Comparison of ENCODE assay signal across 19 cellular contexts in genomic region chr17:36939944-36940312, GRCh38. TPM values are rescaled to one million over a fixed set of nuclear protein-coding genes. Genes with fewer than 3 reads are reported as not detected.
DNase-seq lines count a peak whose midpoint lies in the region; ATAC-seq and TF ChIP-seq lines count a peak whose summit lies in the region.
"Had no signal": no experiment of that assay in that cellular context is flagged by ENCODE, and none has a peak within 500 bp of the region (broad histone marks: within the 10 kb centered on the region; RNA-seq: fewer than 3 reads in every experiment).

No MANE protein-coding gene starts in this region.

- peak overlapping the region; percentile 16 for H3K4me3 Mint-ChIP-seq in activated T-cell treated with anti-CD3 and anti-CD28 coated beads, Interleukin-2, amount 50 U/mL, for 4 hours
- H3K4me3 Mint-ChIP-seq in endodermal cell (peak overlapping the region; percentile 98), neural progenitor cell (no peak overlapping the region)

- no peak for DNase-seq in activated T-cell treated with anti-CD3 and anti-CD28 coated beads, Interleukin-2, amount 50 U/mL, for 4 hours
- no peak for DNase-seq in activated T-cell treated with anti-CD3 and anti-CD28 coated beads, Interleukin-2, amount 50 U/mL, for 1 hour
- DNase-seq in endodermal cell: no peak
- peak; percentile 44 for DNase-seq in neural progenitor cell (ENCODE audit: low spot score)
- DNase-seq in A172 (ENCODE audit: low spot score): no peak
- no peak for DNase-seq in ureter (ENCODE audit: low spot score)
- no peak for DNase-seq in GF-D8 (lab: John Stamatoyannopoulos, UW)
- DNase-seq: activated CD4-positive, alpha-beta T cell treated with anti-CD3 and anti-CD28 coated beads for 4 hours; activated effector memory CD4-positive, alpha-beta T cell treated with Interleukin-2 at 50 U/mL for 16 hours; IMR-90; SHP77; stimulated activated CD4-positive, alpha-beta T cell treated with anti-CD3 and anti-CD28 coated beads, Interleukin-12 subunit alpha, Interleukin-12 subunit beta, amount 100 ng/mL, for 4 hours; stomach; T-helper 9 cell had no signal

- H3K4me1 ChIP-seq in HUES64 (ENCODE audit: insufficient read depth, low read length) (peaks cover 33% of the 10 kb centered on the region), endodermal cell (ENCODE audit: control insufficient read depth, insufficient read depth, low read length) (peaks cover 22% of the 10 kb centered on the region), neural progenitor cell (peaks cover 36% of the 10 kb centered on the region)

- H3K79me2 ChIP-seq in neural progenitor cell (ENCODE audit: low read depth): no peaks in the 10 kb centered on the region
- H3K79me2 ChIP-seq: hepatocyte had no signal

- peaks cover 59% of the 10 kb centered on the region for H3F3A ChIP-seq in neural progenitor cell (ENCODE audit: low read depth)

- no peaks in the 10 kb centered on the region for H3K9me3 Mint-ChIP-seq in activated T-cell treated with anti-CD3 and anti-CD28 coated beads, Interleukin-2, amount 50 U/mL, for 4 hours
- H3K9me3 Mint-ChIP-seq in endodermal cell (no peaks in the 10 kb centered on the region), neural progenitor cell (peaks cover 3% of the 10 kb centered on the region)

- H3K4me3 ChIP-seq in HUES64 (ENCODE audit: low read length) (peak overlapping the region; percentile 56; the same call in 1 of the 2 replicates), endodermal cell (ENCODE audit: low read length) (peak overlapping the region; percentile 99), neural progenitor cell (no peak overlapping the region)
- H3K4me3 ChIP-seq: hepatocyte, stomach had no signal

- H3K9ac ChIP-seq in HUES64 (ENCODE audit: low read depth, low read length) (no peak overlapping the region), endodermal cell (ENCODE audit: extremely low read depth, low read length, poor library complexity, severe bottlenecking) (peak overlapping the region; percentile 71), neural progenitor cell (no peak overlapping the region)

- H3K36me3 ChIP-seq in HUES64 (ENCODE audit: insufficient read depth, low read length): no peaks in the 10 kb centered on the region
- peaks cover 44% of the 10 kb centered on the region for H3K36me3 ChIP-seq in endodermal cell (ENCODE audit: control insufficient read depth, insufficient read depth, low read length)
- no peaks in the 10 kb centered on the region for H3K36me3 ChIP-seq in neural progenitor cell
- H3K36me3 ChIP-seq: stomach had no signal

- H3K9me3 ChIP-seq in HUES64 (ENCODE audit: insufficient read depth, low read depth, low read length): no peaks in the 10 kb centered on the region
- no peaks in the 10 kb centered on the region for H3K9me3 ChIP-seq in endodermal cell (ENCODE audit: control insufficient read depth, low read length)
- H3K9me3 ChIP-seq in neural progenitor cell (ENCODE audit: low read depth): no peaks in the 10 kb centered on the region

- H3K27me3 Mint-ChIP-seq in activated T-cell treated with anti-CD3 and anti-CD28 coated beads, Interleukin-2, amount 50 U/mL, for 4 hours (ENCODE audit: low read depth): peaks cover 83% of the 10 kb centered on the region
- H3K27me3 Mint-ChIP-seq in endodermal cell (ENCODE audit: insufficient read depth) (peaks cover 79% of the 10 kb centered on the region), neural progenitor cell (ENCODE audit: insufficient read depth, low read depth) (peaks cover 83% of the 10 kb centered on the region)

- under 1% methylated on average over 12 of the region's 15 CpGs for WGBS in HUES64
- WGBS in endodermal cell (ENCODE audit: insufficient coverage in 1 of 2, insufficient read length in 1 of 2), 2 experiments: 2 to 3% methylated on average over 8 to 12 of the region's 15 CpGs

- H3K27me3 ChIP-seq in HUES64 (ENCODE audit: insufficient read depth, low read length) (peaks cover 100% of the 10 kb centered on the region), endodermal cell (ENCODE audit: control insufficient read depth, insufficient read depth, low read length, poor library complexity, severe bottlenecking) (peaks cover 84% of the 10 kb centered on the region), neural progenitor cell (peaks cover 100% of the 10 kb centered on the region)

- no peak overlapping the region for H2AFZ ChIP-seq in neural progenitor cell (replicated peaks)

- no peaks in the 10 kb centered on the region for H3K36me3 Mint-ChIP-seq in activated T-cell treated with anti-CD3 and anti-CD28 coated beads, Interleukin-2, amount 50 U/mL, for 4 hours (ENCODE audit: insufficient read depth)
- H3K36me3 Mint-ChIP-seq in endodermal cell (ENCODE audit: low read depth) (peaks cover 49% of the 10 kb centered on the region), neural progenitor cell (no peaks in the 10 kb centered on the region)

- no peak overlapping the region for H3K4me2 ChIP-seq in neural progenitor cell
- H3K4me2 ChIP-seq: hepatocyte had no signal

- no peak for ATAC-seq in activated T-cell treated with anti-CD3 and anti-CD28 coated beads, Interleukin-2, amount 50 U/mL, for 4 hours
- ATAC-seq: left lobe of liver had no signal

- H4K20me1 ChIP-seq in neural progenitor cell (ENCODE audit: low read depth): peaks cover 98% of the 10 kb centered on the region

- peak overlapping the region; percentile 90 for H3K27ac Mint-ChIP-seq in endodermal cell
- H3K27ac Mint-ChIP-seq in neural progenitor cell: no peak overlapping the region

- TF ChIP-seq CTCF in endodermal cell (conservative IDR thresholded peaks at IDR 0.05) (no peak), neural progenitor cell (IDR thresholded peaks at IDR 0.05) (no peak)

- peaks cover 47% of the 10 kb centered on the region for H3K4me1 Mint-ChIP-seq in activated T-cell treated with anti-CD3 and anti-CD28 coated beads, Interleukin-2, amount 50 U/mL, for 4 hours (ENCODE audit: low read depth)
- H3K4me1 Mint-ChIP-seq in endodermal cell (peaks cover 27% of the 10 kb centered on the region), neural progenitor cell (peaks cover 36% of the 10 kb centered on the region)

- H3K27ac ChIP-seq in HUES64 (ENCODE audit: low read depth, low read length): no peak overlapping the region
- H3K27ac ChIP-seq in endodermal cell (ENCODE audit: low read depth, low read length): no peak overlapping the region
- no peak overlapping the region for H3K27ac ChIP-seq in neural progenitor cell
- H3K27ac ChIP-seq: hepatocyte, stomach had no signal

RNA-seq across cellular contexts. Expression of gene LHX1, which starts 2.7 kb away (rescaled TPM):
- total RNA-seq in activated T-cell treated with anti-CD3 and anti-CD28 coated beads, Interleukin-2, amount 50 U/mL, for 4 hours: not detected
- 4.3 TPM for polyA plus RNA-seq in HUES64 (2013, experiment 1 of 2)
- 6.0 TPM for polyA plus RNA-seq in HUES64 (2013, experiment 2 of 2)
- total RNA-seq in endodermal cell: 100 to 1,000 TPM in 1 of 2 donors, 10 to 100 TPM in 1; 85.9 to 259 TPM
- polyA plus RNA-seq in endodermal cell (2013, experiment 1 of 2): 9.7 TPM
- polyA plus RNA-seq in endodermal cell (2013, experiment 2 of 2): 17.6 TPM
- not detected in 2 replicates for total RNA-seq in neural progenitor cell (ENCODE audit: low replicate concordance)
- 0.77 and 1.4 TPM in 2 replicates for total RNA-seq in A172 (2014; rRNA removed; shearing (Covaris generic))
- not detected for total RNA-seq in ureter
- total RNA-seq: fibroblast of lung, hepatocyte, IMR-90, left lobe of liver, pulmonary artery endothelial cell, stomach had no signal
- polyA plus RNA-seq: fibroblast of lung, IMR-90, stomach had no signal

RNA-seq across cellular contexts. Expression of gene AATF, which starts 8.8 kb away (rescaled TPM):
- total RNA-seq in activated T-cell treated with anti-CD3 and anti-CD28 coated beads, Interleukin-2, amount 50 U/mL, for 4 hours: 100 to 1,000 TPM; 159 to 191 (median 177) TPM
- polyA plus RNA-seq in HUES64 (2013, experiment 1 of 2): 41.9 TPM
- polyA plus RNA-seq in HUES64 (2013, experiment 2 of 2): 36.5 TPM
- 10 to 100 TPM; 90.7 TPM for total RNA-seq in endodermal cell
- 37.6 TPM for polyA plus RNA-seq in endodermal cell (2013, experiment 1 of 2)
- 34.2 TPM for polyA plus RNA-seq in endodermal cell (2013, experiment 2 of 2)
- 28.9 and 32.1 TPM in 2 replicates for total RNA-seq in neural progenitor cell (ENCODE audit: low replicate concordance)
- 79.9 and 86.2 TPM in 2 replicates for total RNA-seq in A172 (2014; rRNA removed; shearing (Covaris generic))
- total RNA-seq in ureter: 48.7 TPM

Comparison
In these comparisons a context has a peak if more than half of its experiments do, and no peak if none do; other contexts are left out.
1. RNA of gene LHX1, which starts 2.7 kb away (total RNA-seq): 85.9 to 259 TPM in endodermal cell; 0.77 to 1.4 TPM in A172, not detected in activated T-cell treated with anti-CD3 and anti-CD28 coated beads, Interleukin-2, amount 50 U/mL, for 4 hours, not detected in neural progenitor cell and not detected in ureter (single experiment); every median in the first group is over 10 times any median in the second.